Comparison of ENCODE assay signal across 1 cellular context in genomic region chr3:47824541-47825473, GRCh38.
TF ChIP-seq lines count a peak whose summit lies in the region.

No MANE protein-coding gene starts in this region.

TF ChIP-seq in HepG2, 621 proteins besides CTCF, POLR2A, EP300 and RAD21 (continued from another document and continues in another):
- TF ChIP-seq LRRFIP1 (CRISPR knock-in tag; conservative IDR thresholded peaks at IDR 0.05): no peak
- peak; percentile 94 for TF ChIP-seq ARID4A (CRISPR knock-in tag; IDR thresholded peaks at IDR 0.05; ENCODE audit: borderline replicate concordance)
- TF ChIP-seq GATAD2A (CRISPR knock-in tag; IDR thresholded peaks at IDR 0.05): no peak
- TF ChIP-seq CREB1 (IDR thresholded peaks at IDR 0.05): no peak
- no peak for TF ChIP-seq CREB1 (CRISPR knock-in tag; IDR thresholded peaks at IDR 0.05)
- TF ChIP-seq FOXO4 (CRISPR knock-in tag; conservative IDR thresholded peaks at IDR 0.05): no peak
- no peak for TF ChIP-seq ZNF792 (CRISPR knock-in tag; IDR thresholded peaks at IDR 0.05)
- TF ChIP-seq NFATC3 (CRISPR knock-in tag; IDR thresholded peaks at IDR 0.05): no peak
- no peak for TF ChIP-seq RFX1 (IDR thresholded peaks at IDR 0.05)
- TF ChIP-seq ZNF644 (CRISPR knock-in tag; IDR thresholded peaks at IDR 0.05; ENCODE audit: low read depth): no peak
- 0 out of 2 replicates have a peak, but pooled peaks have one; percentile 35 for TF ChIP-seq ZBTB42 (CRISPR knock-in tag; IDR thresholded peaks at IDR 0.05)
- TF ChIP-seq ZNF34 (CRISPR knock-in tag; IDR thresholded peaks at IDR 0.05; ENCODE audit: borderline replicate concordance): 0 out of 2 replicates have a peak, but pooled peaks have one; percentile 73
- 0 out of 2 replicates have a peak, but pooled peaks have one; percentile 61 for TF ChIP-seq ELK4 (CRISPR knock-in tag; IDR thresholded peaks at IDR 0.05; ENCODE audit: borderline replicate concordance)
- TF ChIP-seq THAP7 (CRISPR knock-in tag; IDR thresholded peaks at IDR 0.05): peak; percentile 91
- TF ChIP-seq HNRNPUL1 (IDR thresholded peaks at IDR 0.05; ENCODE audit: low read depth, low read length): peak; percentile 48; the same call in 1 of the 2 replicates
- peak; percentile 51 for TF ChIP-seq FOXA3 (CRISPR knock-in tag; IDR thresholded peaks at IDR 0.05)
- TF ChIP-seq ZNF33B (CRISPR knock-in tag; IDR thresholded peaks at IDR 0.05): no peak
- TF ChIP-seq TEAD2 (CRISPR knock-in tag; IDR thresholded peaks at IDR 0.05): no peak
- peak; percentile 82 for TF ChIP-seq TFDP2 (CRISPR knock-in tag; IDR thresholded peaks at IDR 0.05)
- TF ChIP-seq SKIL (CRISPR knock-in tag; IDR thresholded peaks at IDR 0.05; ENCODE audit: borderline replicate concordance): no peak
- no peak for TF ChIP-seq ZNF530 (CRISPR knock-in tag; IDR thresholded peaks at IDR 0.05; ENCODE audit: low read depth)
- TF ChIP-seq DZIP1 (CRISPR knock-in tag; IDR thresholded peaks at IDR 0.05): no peak; the same call in 1 of the 2 replicates
- no peak; the same call in 1 of the 2 replicates for TF ChIP-seq ZNF761 (CRISPR knock-in tag; conservative IDR thresholded peaks at IDR 0.05)
- no peak for TF ChIP-seq AFF4 (CRISPR knock-in tag; IDR thresholded peaks at IDR 0.05)
- TF ChIP-seq ARNTL (CRISPR knock-in tag; IDR thresholded peaks at IDR 0.05): peak; percentile 58; the same call in 1 of the 2 replicates
- 0 out of 2 replicates have a peak, but pooled peaks have one; percentile 14 for TF ChIP-seq AHR (CRISPR knock-in tag; IDR thresholded peaks at IDR 0.05)
- peak; percentile 71; the same call in 1 of the 2 replicates for TF ChIP-seq E2F5 (CRISPR knock-in tag; conservative IDR thresholded peaks at IDR 0.05)
- peak; percentile 85; the same call in 1 of the 2 replicates for TF ChIP-seq ZBTB38 (CRISPR knock-in tag; IDR thresholded peaks at IDR 0.05)
- TF ChIP-seq SETDB1 (CRISPR knock-in tag; IDR thresholded peaks at IDR 0.05; ENCODE audit: borderline replicate concordance): no peak
- TF ChIP-seq NFE2 (CRISPR knock-in tag; IDR thresholded peaks at IDR 0.05): no peak
- peak; percentile 76; the same call in 1 of the 2 replicates for TF ChIP-seq ZSCAN25 (CRISPR knock-in tag; IDR thresholded peaks at IDR 0.05)
- peak; percentile 80 for TF ChIP-seq ZNF768 (CRISPR knock-in tag; IDR thresholded peaks at IDR 0.05)
- TF ChIP-seq MEIS1 (CRISPR knock-in tag; IDR thresholded peaks at IDR 0.05; ENCODE audit: borderline replicate concordance): 0 out of 2 replicates have a peak, but pooled peaks have one; percentile 36
- no peak; the same call in 1 of the 2 replicates for TF ChIP-seq DRAP1 (CRISPR knock-in tag; IDR thresholded peaks at IDR 0.05)
